8 cellular contexts compared by ENCODE assay signal in genomic region chr1:112369389-112370285, GRCh38. TPM values are rescaled to one million over a fixed set of nuclear protein-coding genes. Genes with fewer than 3 reads are reported as not detected.
DNase-seq lines count a peak whose midpoint lies in the region; ATAC-seq and TF ChIP-seq lines count a peak whose summit lies in the region.

No MANE protein-coding gene starts in this region.

- ATAC-seq in GM19328 (IDR thresholded peaks at IDR 0.05; ENCODE audit: unreplicated experiment) (peak; percentile 98), HG03457 (IDR thresholded peaks at IDR 0.05; ENCODE audit: unreplicated experiment) (peak; percentile 94), lung (ENCODE audit: insufficient read depth, low FRiP score) (peak; percentile 99)

- no peaks in the 10 kb centered on the region for H3K9me3 ChIP-seq in lung (ENCODE audit: control insufficient read depth in 2 of 2, insufficient read depth in 1 of 2, low read length in 1 of 2)

- no peaks in the 10 kb centered on the region for H3K27me3 ChIP-seq in lung (ENCODE audit: control insufficient read depth, insufficient read depth)

- peak; percentile 81 for DNase-seq in CD1c-positive myeloid dendritic cell (ENCODE audit: extremely low spot score)
- peak; percentile 73 for DNase-seq in NCI-H748 (lab: John Stamatoyannopoulos, UW; ENCODE audit: unreplicated experiment)
- DNase-seq in activated CD4-positive, alpha-beta T cell treated with anti-CD3 and anti-CD28 coated beads, Interleukin-2, amount 50 U/mL, for 4 hours = peak; percentile 76 to 83
- peak; percentile 74 for DNase-seq in dedifferentiated amniotic fluid mesenchymal stem cell (ENCODE audit: extremely low spot score)
- DNase-seq in lung (ENCODE audit: low spot score) = peak; percentile 90
- DNase-seq in stimulated activated CD8-positive, alpha-beta memory T cell treated with anti-CD3 and anti-CD28 coated beads, Interleukin-12 subunit alpha, Interleukin-12 subunit beta, amount 100 ng/mL, for 1 hour (ENCODE audit: low read depth) = peak; percentile 60

- no peaks in the 10 kb centered on the region for H3K4me1 ChIP-seq in lung (ENCODE audit: control insufficient read depth in 2 of 2, insufficient read depth in 2 of 2, low read length in 2 of 2)

- peak; percentile 98 for TF ChIP-seq CTCF in lung (IDR thresholded peaks at IDR 0.05; ENCODE audit: control extremely low read depth, extremely low read depth)

- H3K27ac ChIP-seq in lung (ENCODE audit: low read depth in 1 of 2, low read length in 1 of 2) = no peak overlapping the region

- H3K4me3 ChIP-seq in lung = no peak overlapping the region

- no peaks in the 10 kb centered on the region for H3K36me3 ChIP-seq in lung (ENCODE audit: control insufficient read depth in 2 of 2, insufficient read depth in 2 of 2, low read length in 2 of 2)

- WGBS in lung, 2 donors = 20 to 26% methylated on average over 16 of the region's 16 CpGs

RNA-seq across cellular contexts. Expression of gene CTTNBP2NL, which starts 26.4 kb away (rescaled TPM):
- 10 to 100 TPM; 23.8 to 38.5 TPM for total RNA-seq in lung
- 10 to 100 TPM in 1 of 2 donors, 1 to 10 TPM in 1; 9.0 to 10.1 TPM for polyA plus RNA-seq in lung
